In genomic region chr10:16773334-16773733, GRCh38 we compare ENCODE assay signal across 33 cellular contexts.
"Had no signal": no experiment of that assay in that cellular context is flagged by ENCODE, and none has a peak within 500 bp of the region (broad histone marks: within the 10 kb centered on the region; RNA-seq: fewer than 3 reads in every experiment).

No MANE protein-coding gene starts in this region.

- H3K27ac ChIP-seq: ascending aorta, cardiac muscle cell, VCaP had no signal

- DNase-seq: activated B cell treated with CpG ODN at 0.5 μM for 24 hours; activated CD4-positive, alpha-beta memory T cell treated with anti-CD3 and anti-CD28 coated beads for 36 hours; activated CD4-positive, alpha-beta T cell treated with anti-CD3 and anti-CD28 coated beads for 4 hours; activated CD4-positive, alpha-beta T cell treated with anti-CD3 and anti-CD28 coated beads, Interleukin-2, amount 50 U/mL, for 1 hour; activated CD4-positive, CD25-positive, alpha-beta regulatory T cell treated with anti-CD3 and anti-CD28 coated beads, Interleukin-2, amount 50 U/mL, for 72 hours; activated CD8-positive, alpha-beta memory T cell treated with anti-CD3 and anti-CD28 coated beads, Interleukin-2, amount 50 U/mL, for 4 hours; activated naive CD4-positive, alpha-beta T cell treated with anti-CD3 and anti-CD28 coated beads, Interleukin-2, amount 10 ng/mL, durations not matched to agents 7 days and 5 days; activated naive CD8-positive, alpha-beta T cell treated with anti-CD3 and anti-CD28 coated beads, Interleukin-2, amount 10 ng/mL, durations not matched to agents 7 days and 5 days; activated T-cell treated with anti-CD3 and anti-CD28 coated beads for 4 hours; activated T-cell treated with anti-CD3 and anti-CD28 coated beads, Interleukin-2, amount 50 U/mL, for 4 hours; amygdala; cerebellar nuclear complex; Kasumi-1; KG1; MG63; NCI-H1048; NCI-H1105 treated with DMSO at 0.1 percent for 48 hours; NCI-H1436; NCI-H1694; NCI-H1930; NCI-H2081 treated with DMSO at 0.1 percent for 48 hours; NCI-H226; NCI-H446 treated with DMSO at 0.1 percent for 48 hours; NCI-H524; SIG-M5; T-cell; T-helper 2 cell; T-helper 9 cell had no signal

- H3K4me1 ChIP-seq: ascending aorta had no signal

- H3K27me3 ChIP-seq: ascending aorta, cardiac muscle cell, MG63 had no signal

- ATAC-seq: activated T-cell treated with anti-CD3 and anti-CD28 coated beads, Interleukin-2, amount 50 U/mL, for 4 hours; Panc1; SK-N-SH treated with all-trans-retinoic acid at 6 μM for 48 hours; T-cell had no signal

- H3K4me3 ChIP-seq: ascending aorta, cardiac muscle cell, MG63 had no signal

- H3K36me3 ChIP-seq: cardiac muscle cell, MG63 had no signal

- H3K9me3 ChIP-seq: ascending aorta, MG63 had no signal
